15 cellular contexts compared by ENCODE assay signal in genomic region chr5:10731910-10732309, GRCh38.
"Had no signal": no experiment of that assay in that cellular context is flagged by ENCODE, and none has a peak within 500 bp of the region (broad histone marks: within the 10 kb centered on the region; RNA-seq: fewer than 3 reads in every experiment).

No MANE protein-coding gene starts in this region.

- DNase-seq: activated CD8-positive, alpha-beta memory T cell treated with anti-CD3 and anti-CD28 coated beads for 24 hours; activated CD8-positive, alpha-beta memory T cell treated with anti-CD3 and anti-CD28 coated beads, Interleukin-2, amount 50 U/mL, for 48 hours; activated naive CD4-positive, alpha-beta T cell; activated naive CD8-positive, alpha-beta T cell treated with anti-CD3 and anti-CD28 coated beads, Interleukin-2, amount 10 ng/mL, durations not matched to agents 7 days and 5 days; amygdala; endodermal cell; foreskin fibroblast; occipital lobe; posterior cingulate gyrus; sigmoid colon; spleen; stimulated activated naive CD4-positive, alpha-beta T cell treated with Interleukin-2 at 50 U/mL for 16 hours; transverse colon had no signal

- H3K9me3 Mint-ChIP-seq: activated naive CD8-positive, alpha-beta T cell treated with anti-CD3 and anti-CD28 coated beads, Interleukin-2, amount 10 ng/mL, durations not matched to agents 7 days and 5 days; endodermal cell; natural killer cell treated with Interleukin-12 subunit alpha and Interleukin-12 subunit beta and Interleukin-15 and Interleukin-18, amount 100 ng/mL, for 72 hours had no signal

- H3K27me3 Mint-ChIP-seq: activated naive CD8-positive, alpha-beta T cell treated with anti-CD3 and anti-CD28 coated beads, Interleukin-2, amount 10 ng/mL, durations not matched to agents 7 days and 5 days; natural killer cell treated with Interleukin-12 subunit alpha and Interleukin-12 subunit beta and Interleukin-15 and Interleukin-18, amount 100 ng/mL, for 72 hours had no signal

- H3K27ac Mint-ChIP-seq: activated naive CD8-positive, alpha-beta T cell treated with anti-CD3 and anti-CD28 coated beads, Interleukin-2, amount 10 ng/mL, durations not matched to agents 7 days and 5 days; endodermal cell; natural killer cell treated with Interleukin-12 subunit alpha and Interleukin-12 subunit beta and Interleukin-15 and Interleukin-18, amount 100 ng/mL, for 72 hours had no signal

- H3K9me3 ChIP-seq: sigmoid colon, spleen, transverse colon had no signal

- H3K36me3 Mint-ChIP-seq: natural killer cell treated with Interleukin-12 subunit alpha and Interleukin-12 subunit beta and Interleukin-15 and Interleukin-18, amount 100 ng/mL, for 72 hours had no signal

- H3K4me3 Mint-ChIP-seq: activated naive CD8-positive, alpha-beta T cell treated with anti-CD3 and anti-CD28 coated beads, Interleukin-2, amount 10 ng/mL, durations not matched to agents 7 days and 5 days; endodermal cell; natural killer cell treated with Interleukin-12 subunit alpha and Interleukin-12 subunit beta and Interleukin-15 and Interleukin-18, amount 100 ng/mL, for 72 hours had no signal

- ATAC-seq: activated CD4-positive, CD25-positive, alpha-beta regulatory T cell treated with anti-CD3 and anti-CD28 coated beads, Interleukin-2, amount 50 U/mL, for 24 hours; natural killer cell treated with Interleukin-12 subunit alpha and Interleukin-12 subunit beta and Interleukin-15 and Interleukin-18, amount 100 ng/mL, for 72 hours had no signal
